36 cellular contexts compared by ENCODE assay signal in genomic region chr2:97985998-97986397, GRCh38.
"Had no signal": no experiment of that assay in that cellular context is flagged by ENCODE, and none has a peak within 500 bp of the region (broad histone marks: within the 10 kb centered on the region; RNA-seq: fewer than 3 reads in every experiment).

No MANE protein-coding gene starts in this region.

- H3K27ac Mint-ChIP-seq: activated B cell treated with CpG ODN at 0.5 μM for 24 hours; activated CD4-positive, alpha-beta memory T cell treated with anti-CD3 and anti-CD28 coated beads for 36 hours; activated CD4-positive, alpha-beta T cell treated with anti-CD3 and anti-CD28 coated beads, Interleukin-2, amount 10 ng/mL, durations not matched to agents 24 days and 14 days; activated CD8-positive, alpha-beta T cell treated with anti-CD3 and anti-CD28 coated beads for 36 hours; activated naive CD4-positive, alpha-beta T cell treated with anti-CD3 and anti-CD28 coated beads for 36 hours; activated naive CD4-positive, alpha-beta T cell treated with anti-CD3 and anti-CD28 coated beads, Interleukin-2, amount 50 U/mL, for 72 hours; activated naive CD8-positive, alpha-beta T cell treated with anti-CD3 and anti-CD28 coated beads for 36 hours; activated T-cell treated with anti-CD3 and anti-CD28 coated beads, Interleukin-2, amount 50 U/mL, for 72 hours; activated T-helper 1 cell treated with anti-CD3 and anti-CD28 coated beads, Interleukin-12 subunit alpha, Interleukin-12 subunit beta, Interleukin-2, Interleukin-4 antibody, amounts not matched to agents 30 ng/mL and 10 ng/mL and 1 ng/mL, durations not matched to agents 14 hours and 24 hours and 36 hours; activated T-helper 17 cell treated with anti-CD3 and anti-CD28 coated beads, Interleukin-2, amount 50 U/mL, for 72 hours; T-helper 1 cell treated with Interleukin-12 subunit alpha and Interleukin-12 subunit beta and Interleukin-4 antibody, amounts not matched to agents 30 μg/mL and 1 μg/mL, for 36 hours; T-helper 2 cell treated with Interferon-gamma antibody and Interleukin-4, amounts not matched to agents 5 μg/mL and 100 μg/mL, for 36 hours had no signal

- H3K4me3 ChIP-seq: adrenal gland, body of pancreas, breast epithelium had no signal

- H3K4me1 ChIP-seq: breast epithelium had no signal

- H3K9me3 ChIP-seq: body of pancreas had no signal

- H3K27me3 Mint-ChIP-seq: activated B cell treated with CpG ODN at 0.5 μM for 24 hours; activated CD4-positive, alpha-beta memory T cell treated with anti-CD3 and anti-CD28 coated beads for 36 hours; activated CD4-positive, alpha-beta T cell treated with anti-CD3 and anti-CD28 coated beads, Interleukin-2, amount 10 ng/mL, durations not matched to agents 24 days and 14 days; activated CD8-positive, alpha-beta T cell treated with anti-CD3 and anti-CD28 coated beads for 36 hours; activated naive CD8-positive, alpha-beta T cell treated with anti-CD3 and anti-CD28 coated beads for 36 hours; activated T-helper 17 cell treated with anti-CD3 and anti-CD28 coated beads, Interleukin-2, amount 50 U/mL, for 72 hours had no signal

- H3K27me3 ChIP-seq: adrenal gland, body of pancreas, brain microvascular endothelial cell, breast epithelium had no signal

- H3K27ac ChIP-seq: adrenal gland, body of pancreas, brain microvascular endothelial cell, breast epithelium, VCaP had no signal

- H3K36me3 ChIP-seq: adrenal gland, brain microvascular endothelial cell, breast epithelium had no signal

- DNase-seq: activated B cell treated with CpG ODN at 0.5 μM for 24 hours; activated CD4-positive, alpha-beta memory T cell treated with anti-CD3 and anti-CD28 coated beads for 36 hours; activated CD4-positive, alpha-beta T cell treated with anti-CD3 and anti-CD28 coated beads for 4 hours; activated CD4-positive, alpha-beta T cell treated with anti-CD3 and anti-CD28 coated beads, Interleukin-2, amount 50 U/mL, for 1 hour; activated CD4-positive, alpha-beta T cell treated with anti-CD3 and anti-CD28 coated beads, Interleukin-2, amount 50 U/mL, for 4 hours; activated CD4-positive, CD25-positive, alpha-beta regulatory T cell treated with anti-CD3 and anti-CD28 coated beads, Interleukin-2, amount 50 U/mL, for 72 hours; activated CD8-positive, alpha-beta memory T cell treated with anti-CD3 and anti-CD28 coated beads, Interleukin-2, amount 50 U/mL, for 4 hours; activated CD8-positive, alpha-beta T cell treated with anti-CD3 and anti-CD28 coated beads for 36 hours; activated effector memory CD4-positive, alpha-beta T cell treated with anti-CD3 and anti-CD28 coated beads, Interleukin-2, amount 50 U/mL, for 16 hours; activated gamma-delta T cell treated with Interleukin-2 at 50 U/mL for 16 hours; activated naive CD4-positive, alpha-beta T cell; activated naive CD4-positive, alpha-beta T cell treated with anti-CD3 and anti-CD28 coated beads for 36 hours; activated naive CD4-positive, alpha-beta T cell treated with anti-CD3 and anti-CD28 coated beads, Interleukin-2, amount 50 U/mL, for 16 hours; activated naive CD8-positive, alpha-beta T cell treated with anti-CD3 and anti-CD28 coated beads for 36 hours; activated T-cell treated with anti-CD3 and anti-CD28 coated beads for 4 hours; activated T-cell treated with anti-CD3 and anti-CD28 coated beads, Interleukin-2, amount 50 U/mL, for 1 hour; activated T-cell treated with anti-CD3 and anti-CD28 coated beads, Interleukin-2, amount 50 U/mL, for 4 hours; activated T-cell treated with anti-CD3 and anti-CD28 coated beads, Interleukin-2, amount 50 U/mL, for 72 hours; adrenal gland; amniotic stem cell; aorta; body of pancreas; brain microvascular endothelial cell; central memory CD4-positive, alpha-beta T cell; T-helper 2 cell; T-helper 9 cell had no signal

- FAIRE-seq: astrocyte, TTC549 had no signal

- ATAC-seq: activated CD8-positive, alpha-beta T cell treated with anti-CD3 and anti-CD28 coated beads for 36 hours; activated naive CD4-positive, alpha-beta T cell treated with anti-CD3 and anti-CD28 coated beads, Interleukin-2, amount 50 U/mL, for 72 hours; activated T-cell treated with anti-CD3 and anti-CD28 coated beads, Interleukin-2, amount 50 U/mL, for 4 hours; activated T-cell treated with anti-CD3 and anti-CD28 coated beads, Interleukin-2, amount 50 U/mL, for 72 hours; activated T-helper 17 cell treated with anti-CD3 and anti-CD28 coated beads, Interleukin-2, amount 50 U/mL, for 72 hours; body of pancreas had no signal

- H3K4me3 Mint-ChIP-seq: activated B cell treated with CpG ODN at 0.5 μM for 24 hours; activated CD4-positive, alpha-beta memory T cell treated with anti-CD3 and anti-CD28 coated beads for 36 hours; activated CD4-positive, alpha-beta T cell treated with anti-CD3 and anti-CD28 coated beads, Interleukin-2, amount 10 ng/mL, durations not matched to agents 24 days and 14 days; activated CD8-positive, alpha-beta T cell treated with anti-CD3 and anti-CD28 coated beads for 36 hours; activated naive CD4-positive, alpha-beta T cell treated with anti-CD3 and anti-CD28 coated beads for 36 hours; activated naive CD8-positive, alpha-beta T cell treated with anti-CD3 and anti-CD28 coated beads for 36 hours; activated T-cell treated with anti-CD3 and anti-CD28 coated beads, Interleukin-2, amount 50 U/mL, for 4 hours; activated T-cell treated with anti-CD3 and anti-CD28 coated beads, Interleukin-2, amount 50 U/mL, for 72 hours; activated T-helper 1 cell treated with anti-CD3 and anti-CD28 coated beads, Interleukin-12 subunit alpha, Interleukin-12 subunit beta, Interleukin-2, Interleukin-4 antibody, amounts not matched to agents 30 ng/mL and 10 ng/mL and 1 ng/mL, durations not matched to agents 14 hours and 24 hours and 36 hours; activated T-helper 17 cell treated with anti-CD3 and anti-CD28 coated beads, Interleukin-2, amount 50 U/mL, for 72 hours; T-helper 1 cell treated with Interleukin-12 subunit alpha and Interleukin-12 subunit beta and Interleukin-4 antibody, amounts not matched to agents 30 μg/mL and 1 μg/mL, for 36 hours; T-helper 2 cell treated with Interferon-gamma antibody and Interleukin-4, amounts not matched to agents 5 μg/mL and 100 μg/mL, for 36 hours had no signal
